8 cellular contexts compared by ENCODE assay signal in genomic region chr17:41786227-41787020, GRCh38. TPM values are rescaled to one million over a fixed set of nuclear protein-coding genes. Genes with fewer than 3 reads are reported as not detected.
DNase-seq lines count a peak whose midpoint lies in the region; ATAC-seq and TF ChIP-seq lines count a peak whose summit lies in the region.

Gene JUP, minus strand, starts transcription at chr17:41786711. Its CDS starts 14,857 bp downstream, at chr17:41771854.

- TF ChIP-seq CTCF in 22Rv1 (IDR thresholded peaks at IDR 0.05): peak; percentile 98

- DNase-seq in NCI-H526 treated with DMSO at 0.1 percent for 48 hours (lab: John Stamatoyannopoulos, UW): peak; percentile 99
- peak; percentile 92 to 95 for DNase-seq in activated CD4-positive, alpha-beta T cell treated with anti-CD3 and anti-CD28 coated beads, Interleukin-2, amount 50 U/mL, for 48 hours
- DNase-seq in dermis blood vessel endothelial cell: peak; percentile 100
- DNase-seq in left lobe of liver (ENCODE audit: low spot score): peak; percentile 100
- DNase-seq in stimulated activated CD4-positive, alpha-beta T cell treated with anti-CD3 and anti-CD28 coated beads, Interleukin-2, amount 100 ng/mL, for 24 hours: peak; percentile 87 to 93

- ATAC-seq in GM18868 (IDR thresholded peaks at IDR 0.05; ENCODE audit: unreplicated experiment) (peak; percentile 86), HG03442 (IDR thresholded peaks at IDR 0.05; ENCODE audit: unreplicated experiment) (peak; percentile 62), left lobe of liver (peak; percentile 94)

- peak within 1 kb of the TSS; percentile 81 for H3K27ac ChIP-seq in 22Rv1

RNA-seq across cellular contexts. Expression of gene JUP, which starts in this region (rescaled TPM):
- total RNA-seq in dermis blood vessel endothelial cell (416 and 862 TPM in 2 replicates), left lobe of liver (72.5 TPM)

Comparison
In these comparisons a context has a peak if more than half of its experiments do, and no peak if none do; other contexts are left out.
1. Peak in every context shown above with its lines: DNase-seq, ATAC-seq and H3K27ac ChIP-seq.